Comparison of ENCODE assay signal across 1 cellular context in genomic region chr10:68666280-68666760, GRCh38.
TF ChIP-seq lines count a peak whose summit lies in the region.

No MANE protein-coding gene starts in this region.

TF ChIP-seq in GM23338, 12 proteins besides CTCF, POLR2A, EP300 and RAD21 (continued from another document):
- no peak for TF ChIP-seq REST (IDR thresholded peaks at IDR 0.05; ENCODE audit: unreplicated experiment)
- TF ChIP-seq JUNB (IDR thresholded peaks at IDR 0.05; ENCODE audit: unreplicated experiment), result no peak
- TF ChIP-seq ZNF331 (CRISPR knock-in tag; IDR thresholded peaks at IDR 0.05; ENCODE audit: low read depth), result no peak
- TF ChIP-seq EZH2 (IDR thresholded peaks at IDR 0.05; ENCODE audit: low read depth, unreplicated experiment), result no peak
